ENCODE assay signal across 15 cellular contexts in genomic region chr6:30611856-30612194, GRCh38. TPM values are rescaled to one million over a fixed set of nuclear protein-coding genes. Genes with fewer than 3 reads are reported as not detected.
DNase-seq lines count a peak whose midpoint lies in the region; ATAC-seq and TF ChIP-seq lines count a peak whose summit lies in the region.
"Had no signal": no experiment of that assay in that cellular context is flagged by ENCODE, and none has a peak within 500 bp of the region (broad histone marks: within the 10 kb centered on the region; RNA-seq: fewer than 3 reads in every experiment).

No MANE protein-coding gene starts in this region.

- no peak overlapping the region for H2AFZ ChIP-seq in HCT116 (ENCODE audit: low read depth, low read length, poor library complexity, severe bottlenecking)

- no peak for TF ChIP-seq POLR2A in HCT116 (IDR thresholded peaks at IDR 0.05; ENCODE audit: borderline replicate concordance, extremely low read depth, insufficient read depth, insufficient read length)
- no peak for TF ChIP-seq POLR2A in tibial nerve (IDR thresholded peaks at IDR 0.05)

- peaks cover 80% of the 10 kb centered on the region for H3K79me2 ChIP-seq in HCT116 (ENCODE audit: insufficient read depth, low read length)

- no peak for DNase-seq in HCT116 (ENCODE audit: low read depth, low spot score)
- no peak for DNase-seq in nephron progenitor cell
- no peak for DNase-seq in tibial nerve (ENCODE audit: low spot score in 2 of 2)
- DNase-seq in GM13977 (ENCODE audit: low spot score), result no peak
- no peak for DNase-seq in DMS79 treated with DMSO at 0.1 percent for 48 hours (lab: John Stamatoyannopoulos, UW)
- DNase-seq: activated T-cell treated with anti-CD3 and anti-CD28 coated beads for 4 hours; central memory CD4-positive, alpha-beta T cell; NCI-H146; NCI-H774; SHP77 treated with DMSO at 0.1 percent for 48 hours; stimulated activated CD4-positive, alpha-beta T cell treated with anti-CD3 and anti-CD28 coated beads, Interleukin-4, amount 100 ng/mL, for 24 hours; stomach had no signal

- in situ Hi-C loops in GM13977 (cut with MboI; ENCODE audit: low pct_unique_long_range_greater_than_20kb, low sequenced_read_pairs, unreplicated experiment), result no loop called here

- peaks cover 13% of the 10 kb centered on the region for H3K27me3 Mint-ChIP-seq in brain
- H3K27me3 Mint-ChIP-seq in nephron progenitor cell (ENCODE audit: low read depth, poor library complexity), result peaks cover 9% of the 10 kb centered on the region

- H3K36me3 Mint-ChIP-seq in brain (peaks cover 70% of the 10 kb centered on the region), nephron progenitor cell (ENCODE audit: low read depth) (peaks cover 64% of the 10 kb centered on the region)

- no TSS peak for BruUV-seq in HCT116 (replicated peaks; lab: Mats Ljungman, UMichigan)

- H3K9me2 ChIP-seq in HCT116 (ENCODE audit: insufficient read depth), result no peaks in the 10 kb centered on the region

- POLR2A ChIA-PET in HCT116 (lab: Charles Lee), result interaction anchor here (0.8 to 1.9 kb wide), 6 partner anchors 13 to 119 kb away, joined by 3 to 28 read pairs (median 3); partner anchors contain the start of gene DHX16

- intact Hi-C loops in HCT116 (cut with micrococcal nuclease), result loop anchor here (5.0 to 10.0 kb wide), 2 partner anchors 130 to 203 kb away; no protein-coding TSS in a partner anchor

- CTCF ChIA-PET in HCT116 (lab: Charles Lee), result interaction anchor here (1.6 to 3.6 kb wide), 3 partner anchors 119 to 130 kb away, joined by 8 to 26 read pairs (median 10); no protein-coding TSS in a partner anchor

- peak overlapping the region in 2 of 11 experiments; percentile 6 to 11; a peak in 2 of 22 replicates for H3K9ac ChIP-seq in BLaER1 treated with 17β-estradiol and CSF1 and Interleukin-3, amounts not matched to agents 10 nM and 100 nM
- H3K9ac ChIP-seq in HCT116 (ENCODE audit: low read length), result no peak overlapping the region

- H4K20me1 ChIP-seq in BLaER1 treated with 17β-estradiol and CSF1 and Interleukin-3, amounts not matched to agents 10 nM and 100 nM, result peaks cover 5 to 80% (median 80%) of the 10 kb centered on the region in 11 experiments
- H4K20me1 ChIP-seq in HCT116 (ENCODE audit: insufficient read depth), result no peaks in the 10 kb centered on the region; the same call in 1 of the 2 replicates

- RAD21 ChIA-PET in HCT116 (lab: Charles Lee; ENCODE audit: low non-redundant PET in 1 of 2, low total read pairs in 2 of 2, uncharacterized antibody in 2 of 2, unreplicated experiment in 2 of 2), result no interaction called here

- no peak for TF ChIP-seq RAD21 in HCT116 (IDR thresholded peaks at IDR 0.05; ENCODE audit: low read depth)

- 64 to 66% methylated on average over 2 of the region's 2 CpGs for WGBS in tibial nerve, 2 donors

- H3K9me3 ChIP-seq in BLaER1 treated with 17β-estradiol and CSF1 and Interleukin-3, amounts not matched to agents 10 nM and 100 nM (replicated peaks in 1 of 11), result no peaks in the 10 kb centered on the region; a peak in 1 of 22 replicates
- H3K9me3 ChIP-seq in HCT116 (ENCODE audit: control insufficient read depth in 1 of 2, insufficient read depth in 1 of 2, low read depth in 1 of 2, low read length in 2 of 2) (no peaks in the 10 kb centered on the region), tibial nerve (no peaks in the 10 kb centered on the region)
- H3K9me3 ChIP-seq: stomach had no signal

- peaks cover 76% of the 10 kb centered on the region for H3K4me1 Mint-ChIP-seq in brain
- peaks cover 76% of the 10 kb centered on the region for H3K4me1 Mint-ChIP-seq in nephron progenitor cell

- peak overlapping the region; percentile 41 to 100 (median 69) for H3K27ac Mint-ChIP-seq in brain
- peak overlapping the region; percentile 33 for H3K27ac Mint-ChIP-seq in nephron progenitor cell

- H3K4me3 ChIP-seq in BLaER1 treated with 17β-estradiol and CSF1 and Interleukin-3, amounts not matched to agents 10 nM and 100 nM, result no peak overlapping the region
- H3K4me3 ChIP-seq in HCT116 (replicated peaks in 1 of 2; ENCODE audit: low read depth in 1 of 2, low read length in 2 of 2) (no peak overlapping the region), tibial nerve (no peak overlapping the region)
- H3K4me3 ChIP-seq: stomach had no signal

- TF ChIP-seq CTCF in HCT116 (IDR thresholded peaks at IDR 0.05 in 2 of 3, conservative IDR thresholded peaks at IDR 0.05 in 1 of 3; ENCODE audit: borderline replicate concordance in 1 of 3, insufficient read depth in 1 of 3, low read depth in 2 of 3, low read length in 2 of 3), result no peak
- no peak for TF ChIP-seq CTCF in brain (conservative IDR thresholded peaks at IDR 0.05)
- no peak for TF ChIP-seq CTCF in nephron progenitor cell (IDR thresholded peaks at IDR 0.05)
- TF ChIP-seq CTCF in tibial nerve (IDR thresholded peaks at IDR 0.05), result no peak
- TF ChIP-seq CTCF in GM13977 (IDR thresholded peaks at IDR 0.05; ENCODE audit: extremely low read depth, insufficient read depth, missing control alignments), result no peak

- no peak for ATAC-seq in HCT116
- ATAC-seq in HG02884 (IDR thresholded peaks at IDR 0.05; ENCODE audit: unreplicated experiment), result no peak

- H3K4me3 Mint-ChIP-seq in brain (peak overlapping the region; percentile 21 to 62 (median 53)), nephron progenitor cell (peak overlapping the region; percentile 10)

- H3K4me1 ChIP-seq in BLaER1 treated with 17β-estradiol and CSF1 and Interleukin-3, amounts not matched to agents 10 nM and 100 nM, result peaks cover 70 to 79% (median 78%) of the 10 kb centered on the region in 10 experiments
- H3K4me1 ChIP-seq in HCT116 (ENCODE audit: control insufficient read depth in 1 of 2, insufficient read depth in 2 of 2, low read length in 2 of 2) (peaks cover 9 to 27% of the 10 kb centered on the region in 2 experiments), tibial nerve (peaks cover 0 to 60% (median 39%) of the 10 kb centered on the region in 4 donors)

- H3K36me3 ChIP-seq in BLaER1 treated with 17β-estradiol and CSF1 and Interleukin-3, amounts not matched to agents 10 nM and 100 nM, result peaks cover 52 to 89% (median 75%) of the 10 kb centered on the region in 11 experiments
- peaks cover 32 to 50% of the 10 kb centered on the region in 2 experiments for H3K36me3 ChIP-seq in HCT116 (ENCODE audit: control insufficient read depth in 1 of 2, insufficient read depth in 2 of 2, low read length in 2 of 2)
- H3K36me3 ChIP-seq in tibial nerve, result peaks cover 5 to 38% (median 7%) of the 10 kb centered on the region in 3 donors

- H3K4me2 ChIP-seq in BLaER1 treated with 17β-estradiol and CSF1 and Interleukin-3, amounts not matched to agents 10 nM and 100 nM, result peak overlapping the region in 10 of 11 experiments; percentile 6 to 98 (median 94); a peak in 10 of 22 replicates
- no peak overlapping the region for H3K4me2 ChIP-seq in HCT116 (ENCODE audit: low read length)

- peaks cover 0 to 5% (median 0%) of the 10 kb centered on the region in 5 experiments for H3K9me3 Mint-ChIP-seq in brain
- H3K9me3 Mint-ChIP-seq in nephron progenitor cell, result no peaks in the 10 kb centered on the region

- TF ChIP-seq EP300 in tibial nerve (IDR thresholded peaks at IDR 0.05), result no peak

- H3K27me3 ChIP-seq in BLaER1 treated with 17β-estradiol and CSF1 and Interleukin-3, amounts not matched to agents 10 nM and 100 nM, result no peaks in the 10 kb centered on the region
- H3K27me3 ChIP-seq in HCT116 (ENCODE audit: insufficient read depth, low read length), result no peaks in the 10 kb centered on the region
- no peaks in the 10 kb centered on the region for H3K27me3 ChIP-seq in tibial nerve
- H3K27me3 ChIP-seq: stomach had no signal

- no peak overlapping the region for H3K27ac ChIP-seq in BLaER1 treated with 17β-estradiol and CSF1 and Interleukin-3, amounts not matched to agents 10 nM and 100 nM
- H3K27ac ChIP-seq in HCT116 (ENCODE audit: low read depth, low read length), result no peak overlapping the region
- peak overlapping the region in 2 of 4 donors; percentile 57 to 100 for H3K27ac ChIP-seq in tibial nerve

TF ChIP-seq in HCT116, 20 proteins besides CTCF, POLR2A, EP300 and RAD21:
- 0 out of 2 replicates have a peak, but pooled peaks have one; percentile 5 for TF ChIP-seq POLR2AphosphoS5 (IDR thresholded peaks at IDR 0.05; ENCODE audit: low read depth, low read length)
- no peak for TF ChIP-seq TCF7L2 (IDR thresholded peaks at IDR 0.05; ENCODE audit: borderline replicate concordance, extremely low read depth, insufficient read depth, insufficient read length)
- no peak for TF ChIP-seq EZH2 (IDR thresholded peaks at IDR 0.05)
- TF ChIP-seq SP1 (IDR thresholded peaks at IDR 0.05; ENCODE audit: low read depth), result no peak
- TF ChIP-seq ELF1 (IDR thresholded peaks at IDR 0.05; ENCODE audit: borderline replicate concordance, low read depth), result no peak
- no peak for TF ChIP-seq SIN3A (IDR thresholded peaks at IDR 0.05; ENCODE audit: low read depth)

RNA-seq across cellular contexts. Expression of gene PPP1R10, which starts 5.2 kb away (rescaled TPM):
- total RNA-seq in HCT116 (2021; ENCODE audit: unreplicated experiment) (104 TPM), tibial nerve (10 to 100 TPM; 29.4 to 48.6 (median 39.3) TPM)
- polyA plus RNA-seq in HCT116 (2012), result 38.7 and 44.4 TPM in 2 replicates
- 40.7 TPM for polyA plus RNA-seq in brain (ENCODE audit: insufficient read depth, low read depth, low replicate concordance)

RNA-seq across cellular contexts. Expression of gene MRPS18B, which starts 5.8 kb away (rescaled TPM):
- 112 TPM for total RNA-seq in HCT116 (2021; ENCODE audit: unreplicated experiment)
- 92.3 and 113 TPM in 2 replicates for polyA plus RNA-seq in HCT116 (2012)
- 127 TPM for polyA plus RNA-seq in brain (ENCODE audit: insufficient read depth, low read depth, low replicate concordance)
- total RNA-seq in tibial nerve, result 10 to 100 TPM; 36.9 to 67.7 (median 50.3) TPM

RNA-seq across cellular contexts. Expression of gene ATAT1, which starts 14.8 kb away (rescaled TPM):
- total RNA-seq in HCT116 (2021; ENCODE audit: unreplicated experiment), result 19.8 TPM
- polyA plus RNA-seq in HCT116 (2012), result 19.8 and 24.0 TPM in 2 replicates
- 46.9 TPM for polyA plus RNA-seq in brain (ENCODE audit: insufficient read depth, low read depth, low replicate concordance)
- total RNA-seq in tibial nerve, result 10 to 100 TPM in 1 of 4 donors, 1 to 10 TPM in 3; 5.5 to 18.0 (median 7.7) TPM

RNA-seq across cellular contexts. Expression of gene C6orf136, which starts 35.1 kb away (rescaled TPM):
- total RNA-seq in HCT116 (2021; ENCODE audit: unreplicated experiment) (34.8 TPM), tibial nerve (10 to 100 TPM; 13.5 to 21.4 (median 20.7) TPM)
- 26.5 and 27.6 TPM in 2 replicates for polyA plus RNA-seq in HCT116 (2012)
- 41.1 TPM for polyA plus RNA-seq in brain (ENCODE audit: insufficient read depth, low read depth, low replicate concordance)

RNA-seq across cellular contexts. Expression of gene ABCF1, which starts 40.6 kb away (rescaled TPM):
- total RNA-seq in HCT116 (2021; ENCODE audit: unreplicated experiment) (53.3 TPM), tibial nerve (10 to 100 TPM; 31.4 to 64.5 (median 36.9) TPM)
- 40.6 and 41.5 TPM in 2 replicates for polyA plus RNA-seq in HCT116 (2012)
- 100 TPM for polyA plus RNA-seq in brain (ENCODE audit: insufficient read depth, low read depth, low replicate concordance)
